ENCODE assay signal across 3 cellular contexts in genomic region chr18:48043166-48043565, GRCh38.
"Had no signal": no experiment of that assay in that cellular context is flagged by ENCODE, and none has a peak within 500 bp of the region (broad histone marks: within the 10 kb centered on the region; RNA-seq: fewer than 3 reads in every experiment).

No MANE protein-coding gene starts in this region.

- H3K4me3 ChIP-seq: GM12878 had no signal

- ATAC-seq: GM12878 had no signal

- DNase-seq: GDM1, GF-D8 had no signal
